Comparison of ENCODE assay signal across 1 cellular context in the genomic region with DNA sequence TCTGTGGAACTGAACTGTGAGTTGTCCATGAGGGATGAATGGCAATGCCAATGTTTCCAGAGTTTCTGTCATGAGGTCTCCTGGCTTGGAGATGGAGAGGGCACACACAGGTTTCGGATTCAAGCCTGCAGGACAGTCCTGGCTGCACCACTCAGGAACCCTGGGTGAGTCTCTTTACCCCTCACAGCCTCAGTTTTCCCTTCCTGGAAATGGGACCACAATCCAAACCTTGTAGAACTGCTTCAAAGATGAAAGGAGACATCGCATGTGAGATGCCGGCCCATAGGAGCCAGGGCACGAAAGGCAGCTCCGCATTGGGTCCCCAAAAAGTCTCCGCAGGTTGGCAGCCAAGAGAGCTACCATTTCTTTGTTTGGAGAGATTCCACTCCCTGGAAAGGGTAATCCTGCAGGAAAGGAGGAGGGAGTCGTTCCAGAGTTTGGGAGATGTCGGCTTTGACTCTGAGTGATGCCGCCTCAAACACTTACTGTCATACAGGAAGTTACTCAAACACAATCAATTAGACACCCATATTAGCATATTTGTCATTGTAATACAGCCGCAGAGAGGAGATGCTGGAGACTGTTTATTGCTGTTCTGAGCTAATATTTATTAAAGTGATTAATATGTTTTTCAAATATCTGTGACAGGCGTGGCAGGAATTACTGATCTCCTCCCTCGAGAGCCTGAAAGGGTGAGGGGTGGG.
A peak's percentile ranks its signal among the peaks of the same experiment; 100 is the strongest.
TF ChIP-seq lines count a peak whose summit lies in the region.

No MANE protein-coding gene starts in this region.

TF ChIP-seq in endothelial cell of umbilical vein, 7 proteins besides CTCF, POLR2A, EP300 and RAD21:
- TF ChIP-seq EZH2 (IDR thresholded peaks at IDR 0.05; ENCODE audit: borderline replicate concordance, low read depth, low read length, severe bottlenecking) (peak; percentile 7), MAX (IDR thresholded peaks at IDR 0.05; ENCODE audit: insufficient read depth, insufficient read length) (no peak)
TF ChIP-seq in endothelial cell of umbilical vein: peak in this region for 1.
